Comparison of ENCODE assay signal across 8 cellular contexts in genomic region chr20:62305149-62305764, GRCh38. TPM values are rescaled to one million over a fixed set of nuclear protein-coding genes. Genes with fewer than 3 reads are reported as not detected.
DNase-seq lines count a peak whose midpoint lies in the region; TF ChIP-seq lines count a peak whose summit lies in the region.

No MANE protein-coding gene starts in this region.

- H3K9ac ChIP-seq in mesendoderm (ENCODE audit: low read length), result peak overlapping the region; percentile 97

- H3K56ac ChIP-seq in mesendoderm (ENCODE audit: low read length), result no peak overlapping the region

- H3K79me1 ChIP-seq in mesendoderm (ENCODE audit: low read length), result peaks cover 4% of the 10 kb centered on the region

- no peak overlapping the region for H4K5ac ChIP-seq in mesendoderm (ENCODE audit: low read length)

- TF ChIP-seq CTCF in C4-2B (conservative IDR thresholded peaks at IDR 0.05) (no peak), adrenal gland (IDR thresholded peaks at IDR 0.05) (no peak)

- H3K36me3 ChIP-seq in adrenal gland (replicated peaks in 1 of 2), result peaks cover 0 to 59% of the 10 kb centered on the region in 2 donors
- H3K36me3 ChIP-seq in mesendoderm (ENCODE audit: control insufficient read depth, insufficient read depth, low read length), result peaks cover 24% of the 10 kb centered on the region

- H3K27ac Mint-ChIP-seq in IgD-negative memory B cell, result peak overlapping the region in 1 of 3 donors; percentile 29

- no peaks in the 10 kb centered on the region for H3K27me3 Mint-ChIP-seq in IgD-negative memory B cell

- WGBS in adrenal gland, 4 donors, result 72 to 76% (median 74%) methylated on average over 13 to 18 of the region's 18 CpGs
- WGBS in mesendoderm (ENCODE audit: extremely low coverage, insufficient coverage, low lambda C conversion rate), result no CpG with 5 or more reads among the region's 18 CpGs

- no peak overlapping the region for H2BK120ac ChIP-seq in mesendoderm (ENCODE audit: low read depth, low read length)

- H3K4me1 ChIP-seq in adrenal gland (replicated peaks in 1 of 2) (peaks cover 26 to 36% of the 10 kb centered on the region in 2 donors), mesendoderm (ENCODE audit: control insufficient read depth, low read depth, low read length) (peaks cover 2% of the 10 kb centered on the region)

- H3K27me3 ChIP-seq in adrenal gland (no peaks in the 10 kb centered on the region), mesendoderm (ENCODE audit: insufficient read depth, low read length, poor library complexity) (no peaks in the 10 kb centered on the region)

- peaks cover 6 to 16% (median 15%) of the 10 kb centered on the region in 3 donors for H3K4me1 Mint-ChIP-seq in IgD-negative memory B cell

- H3K9me3 ChIP-seq in adrenal gland (replicated peaks in 1 of 3), result no peaks in the 10 kb centered on the region

- H3K4ac ChIP-seq in mesendoderm (ENCODE audit: low read depth, low read length), result no peak overlapping the region

- peak overlapping the region; percentile 21 to 97 (median 84) for H3K4me3 Mint-ChIP-seq in IgD-negative memory B cell

- intact Hi-C loops in adrenal gland (cut with DNase I), result loop anchor here (10.0 kb wide), 3 partner anchors 50 to 490 kb away; partner anchors contain the start of gene MRGBP (in 1 of the 2)

- H3K79me2 ChIP-seq in mesendoderm (ENCODE audit: control insufficient read depth, insufficient read depth, low read length), result peaks cover 33% of the 10 kb centered on the region

- no peak overlapping the region for H4K8ac ChIP-seq in mesendoderm (ENCODE audit: low read depth, low read length)

- H2BK5ac ChIP-seq in mesendoderm (ENCODE audit: low read length), result no peak overlapping the region

- no peak for TF ChIP-seq POLR2A in adrenal gland (IDR thresholded peaks at IDR 0.05)

- peak in 5 of 7 donors; percentile 60 to 73 (median 69) for DNase-seq in adrenal gland
- DNase-seq in mesendoderm, result peak; percentile 24
- DNase-seq in stimulated activated CD4-positive, alpha-beta T cell treated with anti-CD3 and anti-CD28 coated beads, Interleukin-2, amount 100 ng/mL, for 48 hours, result no peak
- DNase-seq in medulla oblongata (ENCODE audit: extremely low spot score), result no peak
- no peak for DNase-seq in anterior cingulate cortex (lab: John Stamatoyannopoulos, UW)
- DNase-seq in ureter (ENCODE audit: low spot score), result no peak

- no peaks in the 10 kb centered on the region for H3K9me3 Mint-ChIP-seq in IgD-negative memory B cell

- H3K4me2 ChIP-seq in mesendoderm (ENCODE audit: low read length), result no peak overlapping the region

- no peak overlapping the region for H3K23ac ChIP-seq in mesendoderm (ENCODE audit: low read length)

- no peak overlapping the region for H2BK15ac ChIP-seq in mesendoderm (replicated peaks; ENCODE audit: low read depth)

- H3K4me3 ChIP-seq in adrenal gland, result no peak overlapping the region
- H3K4me3 ChIP-seq in mesendoderm (ENCODE audit: low read length), result no peak overlapping the region

- H3K18ac ChIP-seq in mesendoderm (ENCODE audit: low read length), result no peak overlapping the region

- H3K27ac ChIP-seq in C4-2B (peak overlapping the region; percentile 95), adrenal gland (peak overlapping the region in 3 of 5 donors; percentile 34 to 98 (median 97)), mesendoderm (ENCODE audit: low read depth, low read length) (no peak overlapping the region)

- H3K36me3 Mint-ChIP-seq in IgD-negative memory B cell, result no peaks in the 10 kb centered on the region

- no peak overlapping the region for H2AK5ac ChIP-seq in mesendoderm (ENCODE audit: low read length)

RNA-seq across cellular contexts. Expression of gene ADRM1, which starts 2.5 kb away (rescaled TPM):
- polyA plus RNA-seq in IgD-negative memory B cell (149 TPM), adrenal gland (100 to 1,000 TPM in 1 of 3 donors, 10 to 100 TPM in 2; 50.6 to 125 (median 95.6) TPM)
- total RNA-seq in adrenal gland (100 to 1,000 TPM in 6 of 8 donors, 10 to 100 TPM in 2; 87.2 to 220 (median 144) TPM), ureter (72.6 TPM)
- 166 TPM for polyA plus RNA-seq in mesendoderm (2013, experiment 1 of 2)
- 164 TPM for polyA plus RNA-seq in mesendoderm (2013, experiment 2 of 2)

Comparison
In these comparisons a context has a peak if more than half of its experiments do, and no peak if none do; other contexts are left out.
1. DNase-seq: peak in adrenal gland (5 of 7) and mesendoderm (single experiment); none in stimulated activated CD4-positive, alpha-beta T cell treated with anti-CD3 and anti-CD28 coated beads, Interleukin-2, amount 100 ng/mL, for 48 hours (0 of 2), medulla oblongata (single experiment), anterior cingulate cortex (0 of 58) and ureter (single experiment).